In the genomic region with DNA sequence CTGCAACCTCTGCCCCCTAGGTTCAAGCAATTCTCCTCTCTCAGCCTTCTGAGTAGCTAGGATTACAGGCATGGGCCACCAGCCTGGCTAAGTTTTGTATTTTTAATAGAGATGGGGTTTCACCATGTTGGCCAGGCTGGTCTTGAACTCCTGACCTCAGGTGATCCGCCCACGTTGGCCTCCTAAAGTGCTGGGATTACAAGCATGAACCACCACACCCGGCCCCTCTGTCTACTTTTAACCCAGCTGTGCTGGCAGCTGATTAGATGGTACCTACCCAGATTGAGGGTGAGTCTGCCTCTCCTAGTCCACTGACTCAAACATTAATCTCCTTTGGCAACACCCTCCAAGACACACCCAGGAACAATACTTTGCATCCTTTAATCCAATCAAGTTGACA, we compare ENCODE assay signal across 4 cellular contexts. TPM values are rescaled to one million over a fixed set of nuclear protein-coding genes. Genes with fewer than 3 reads are reported as not detected.
"Had no signal": no experiment of that assay in that cellular context is flagged by ENCODE, and none has a peak within 500 bp of the region (broad histone marks: within the 10 kb centered on the region; RNA-seq: fewer than 3 reads in every experiment).

No MANE protein-coding gene starts in this region.

RNA-seq across cellular contexts. Expression of a gene that starts 10.4 kb away (rescaled TPM):
- total RNA-seq: LHCN-M2, MCF 10A, PC-3, SJSA1 had no signal
